In the genomic region with DNA sequence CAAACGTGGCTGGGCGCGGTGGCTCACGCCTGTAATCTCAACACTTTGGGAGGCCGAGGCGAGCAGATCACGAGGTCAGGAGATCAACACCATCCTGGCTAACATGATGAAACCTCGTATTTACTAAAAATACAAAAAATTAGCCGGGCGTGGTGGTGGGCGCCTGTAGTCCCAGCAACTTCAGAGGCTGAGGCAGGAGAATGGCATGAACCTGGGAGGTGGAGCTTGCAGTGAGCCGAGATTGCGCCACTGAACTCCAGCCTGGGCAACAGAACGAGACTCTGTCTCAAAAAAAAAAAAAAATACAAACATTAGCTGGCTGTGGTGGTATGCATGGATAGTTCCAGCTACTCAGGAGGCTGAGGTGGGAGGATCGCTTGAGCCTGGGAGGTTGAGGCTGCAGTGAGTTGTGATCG, we compare ENCODE assay signal across 12 cellular contexts. TPM values are rescaled to one million over a fixed set of nuclear protein-coding genes. Genes with fewer than 3 reads are reported as not detected.
"Had no signal": no experiment of that assay in that cellular context is flagged by ENCODE, and none has a peak within 500 bp of the region (broad histone marks: within the 10 kb centered on the region; RNA-seq: fewer than 3 reads in every experiment).

No MANE protein-coding gene starts in this region.

RNA-seq across cellular contexts. Expression of gene C9orf152, which starts 11.9 kb away (rescaled TPM):
- total RNA-seq: chondrocyte, dermis microvascular lymphatic vessel endothelial cell, endodermal cell, gastrocnemius medialis, glomerular endothelial cell, heart right ventricle, kidney epithelial cell, left cardiac atrium, left ventricle myocardium inferior, mammary epithelial cell, mononuclear cell had no signal
- polyA plus RNA-seq: heart right ventricle, keratinocyte, mammary epithelial cell had no signal
